16 cellular contexts compared by ENCODE assay signal in the genomic region with DNA sequence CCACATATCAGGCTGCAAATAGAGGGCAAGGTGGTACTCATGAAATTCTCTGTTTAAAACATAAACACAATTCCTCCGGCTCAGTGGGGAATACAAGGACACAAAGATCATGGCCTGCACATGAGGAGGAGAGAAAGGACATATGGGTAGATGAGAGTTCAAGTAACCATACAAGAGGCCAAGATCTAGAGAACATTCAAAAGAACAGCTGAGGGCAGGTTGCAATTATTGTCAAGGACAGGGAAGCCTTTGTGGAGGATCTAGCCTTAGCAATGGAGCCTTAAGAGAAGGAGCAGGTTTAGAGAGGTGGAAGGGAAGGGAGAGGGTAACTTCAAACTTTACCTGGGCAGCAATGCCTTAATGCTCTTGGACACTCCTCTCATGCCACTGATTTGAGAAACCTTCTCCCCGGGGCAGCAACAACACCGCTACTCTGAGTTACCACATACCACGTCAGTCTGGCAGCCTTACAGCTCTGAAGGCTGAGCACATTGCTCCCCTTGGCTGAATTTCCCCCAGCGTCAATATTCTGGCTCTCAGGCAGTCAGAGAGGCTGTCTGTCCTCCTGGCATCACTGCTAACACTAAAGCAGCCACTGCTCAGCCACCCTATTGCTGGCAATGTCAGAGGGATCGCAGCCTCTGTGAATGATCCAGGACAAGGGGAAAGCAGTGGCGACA. TPM values are rescaled to one million over a fixed set of nuclear protein-coding genes. Genes with fewer than 3 reads are reported as not detected.
DNase-seq lines count a peak whose midpoint lies in the region; ATAC-seq and TF ChIP-seq lines count a peak whose summit lies in the region.
"Had no signal": no experiment of that assay in that cellular context is flagged by ENCODE, and none has a peak within 500 bp of the region (broad histone marks: within the 10 kb centered on the region; RNA-seq: fewer than 3 reads in every experiment).

No MANE protein-coding gene starts in this region.

- H3K9me3 Mint-ChIP-seq in nephron progenitor cell (peaks cover 16% of the 10 kb centered on the region), CD14-positive monocyte (peaks cover 2 to 11% (median 8%) of the 10 kb centered on the region in 7 donors)

- peak; percentile 97 for ATAC-seq in Right ventricle myocardium inferior
- ATAC-seq: activated CD8-positive, alpha-beta T cell treated with anti-CD3 and anti-CD28 coated beads for 36 hours; foreskin keratinocyte had no signal

- H3K4me1 ChIP-seq in ascending aorta: peaks cover 0 to 19% of the 10 kb centered on the region in 2 donors
- peaks cover 0 to 7% (median 0%) of the 10 kb centered on the region in 4 donors for H3K4me1 ChIP-seq in transverse colon
- H3K4me1 ChIP-seq: Caco-2, foreskin keratinocyte had no signal

- H3K4me3 ChIP-seq in ascending aorta (no peak overlapping the region), transverse colon (no peak overlapping the region)

- H3K27me3 ChIP-seq in ascending aorta (no peaks in the 10 kb centered on the region), transverse colon (no peaks in the 10 kb centered on the region)
- H3K27me3 ChIP-seq: foreskin keratinocyte had no signal

- H3K36me3 Mint-ChIP-seq in nephron progenitor cell (ENCODE audit: low read depth) (peaks cover 16% of the 10 kb centered on the region), CD14-positive monocyte (peaks cover 36 to 55% of the 10 kb centered on the region in 2 donors)

- no peak for TF ChIP-seq POLR2A in transverse colon (IDR thresholded peaks at IDR 0.05)

- H3K27me3 Mint-ChIP-seq in nephron progenitor cell (ENCODE audit: low read depth, poor library complexity) (peaks cover 8% of the 10 kb centered on the region), CD14-positive monocyte (ENCODE audit: low read depth in 3 of 3) (no peaks in the 10 kb centered on the region)
- H3K27me3 Mint-ChIP-seq: activated CD8-positive, alpha-beta T cell treated with anti-CD3 and anti-CD28 coated beads for 36 hours; IgD-negative memory B cell had no signal

- H3K9me3 ChIP-seq in ascending aorta (peaks cover 0 to 6% of the 10 kb centered on the region in 2 donors), transverse colon (peaks cover 0 to 4% of the 10 kb centered on the region in 2 donors)
- H3K9me3 ChIP-seq: Caco-2 had no signal

- H3K4me1 Mint-ChIP-seq in nephron progenitor cell (peaks cover 11% of the 10 kb centered on the region), CD14-positive monocyte (peaks cover 3% of the 10 kb centered on the region)
- H3K4me1 Mint-ChIP-seq: IgD-negative memory B cell had no signal

- H3K4me3 Mint-ChIP-seq in nephron progenitor cell: no peak overlapping the region
- H3K4me3 Mint-ChIP-seq in CD14-positive monocyte: no peak overlapping the region
- H3K4me3 Mint-ChIP-seq: activated CD8-positive, alpha-beta T cell treated with anti-CD3 and anti-CD28 coated beads for 36 hours had no signal

- H3K27ac Mint-ChIP-seq in nephron progenitor cell: peak overlapping the region; percentile 4
- no peak overlapping the region for H3K27ac Mint-ChIP-seq in CD14-positive monocyte
- H3K27ac Mint-ChIP-seq: activated CD8-positive, alpha-beta T cell treated with anti-CD3 and anti-CD28 coated beads for 36 hours; IgD-negative memory B cell had no signal

- no peaks in the 10 kb centered on the region for H3K36me3 ChIP-seq in ascending aorta
- H3K36me3 ChIP-seq in transverse colon: no peaks in the 10 kb centered on the region

- H3K27ac ChIP-seq in ascending aorta (peak overlapping the region; percentile 54 to 56), transverse colon (no peak overlapping the region)
- H3K27ac ChIP-seq: foreskin keratinocyte had no signal

- TF ChIP-seq EP300 in transverse colon (IDR thresholded peaks at IDR 0.05; ENCODE audit: low read depth): no peak

- TF ChIP-seq CTCF in ascending aorta (IDR thresholded peaks at IDR 0.05) (no peak), nephron progenitor cell (IDR thresholded peaks at IDR 0.05) (no peak), transverse colon (IDR thresholded peaks at IDR 0.05) (no peak), CD14-positive monocyte (IDR thresholded peaks at IDR 0.05) (no peak)

- intact Hi-C loops in ascending aorta (cut with DNase I) (no loop called here), Right ventricle myocardium inferior (cut with DNase I) (no loop called here), transverse colon (cut with DNase I; ENCODE audit: low total_unique reads) (no loop called here), CD14-positive monocyte (cut with micrococcal nuclease) (no loop called here)

- peak; percentile 25 to 80 for DNase-seq in ascending aorta (ENCODE audit: low spot score in 2 of 2)
- peak; percentile 79 for DNase-seq in Right ventricle myocardium inferior (ENCODE audit: missing footprints)
- no peak for DNase-seq in nephron progenitor cell
- DNase-seq in transverse colon: peak; percentile 31
- no peak for DNase-seq in CD14-positive monocyte (ENCODE audit: low spot score)
- DNase-seq in NOMO-1 treated with DMSO at 0.1 percent for 48 hours (lab: John Stamatoyannopoulos, UW; ENCODE audit: unreplicated experiment): no peak
- DNase-seq in stimulated activated CD4-positive, alpha-beta T cell treated with anti-CD3 and anti-CD28 coated beads, Interleukin-4, amount 100 ng/mL, for 4 hours: no peak
- DNase-seq: activated CD8-positive, alpha-beta T cell treated with anti-CD3 and anti-CD28 coated beads for 36 hours; activated naive CD4-positive, alpha-beta T cell; Caco-2; cortex of kidney; foreskin keratinocyte; NCI-H1417 treated with DMSO at 0.1 percent for 48 hours; SHP77; stimulated activated naive CD4-positive, alpha-beta T cell had no signal

- in situ Hi-C loops in transverse colon (cut with MboI; ENCODE audit: low pct_ligation_motif_present in 1 of 4, low pct_unique_long_range_greater_than_20kb in 1 of 4, low sequenced_read_pairs in 3 of 4): no loop called here

- 61 to 83% methylated on average over 2 to 7 of the region's 7 CpGs for WGBS in transverse colon (ENCODE audit: low coverage in 1 of 2), 2 donors

RNA-seq across cellular contexts. Expression of gene CLPB, which starts 55.5 kb away (rescaled TPM):
- 8.1 TPM for total RNA-seq in ascending aorta
- total RNA-seq in Right ventricle myocardium inferior: 17.7 TPM
- total RNA-seq in transverse colon: 10 to 100 TPM in 2 of 4 donors, 1 to 10 TPM in 2; 4.9 to 19.7 (median 11.0) TPM
- 10 to 100 TPM; 15.8 to 17.7 TPM for polyA plus RNA-seq in CD14-positive monocyte

Comparison
In these comparisons a context has a peak if more than half of its experiments do, and no peak if none do; other contexts are left out.
1. DNase-seq: peak in ascending aorta (2 of 2), Right ventricle myocardium inferior (single experiment) and transverse colon (single experiment); none in nephron progenitor cell (single experiment), CD14-positive monocyte (single experiment), NOMO-1 treated with DMSO at 0.1 percent for 48 hours (single experiment) and stimulated activated CD4-positive, alpha-beta T cell treated with anti-CD3 and anti-CD28 coated beads, Interleukin-4, amount 100 ng/mL, for 4 hours (0 of 2).
2. H3K27ac ChIP-seq: peak in ascending aorta (2 of 2); none in transverse colon (0 of 4).